Comparison of ENCODE assay signal across 21 cellular contexts in genomic region chr1:94462606-94463005, GRCh38. TPM values are rescaled to one million over a fixed set of nuclear protein-coding genes. Genes with fewer than 3 reads are reported as not detected.
DNase-seq lines count a peak whose midpoint lies in the region; ATAC-seq and TF ChIP-seq lines count a peak whose summit lies in the region.
"Had no signal": no experiment of that assay in that cellular context is flagged by ENCODE, and none has a peak within 500 bp of the region (broad histone marks: within the 10 kb centered on the region; RNA-seq: fewer than 3 reads in every experiment).

No MANE protein-coding gene starts in this region.

- peaks cover 23% of the 10 kb centered on the region for H3K36me3 Mint-ChIP-seq in stimulated activated effector memory CD8-positive, alpha-beta T cell treated with anti-CD3 and anti-CD28 coated beads, Interleukin-12 subunit alpha, Interleukin-12 subunit beta, amount 100 ng/mL, for 72 hours

- H3K27me3 ChIP-seq in HL-60 (ENCODE audit: insufficient read depth, poor library complexity, severe bottlenecking) (no peaks in the 10 kb centered on the region), adipocyte (replicated peaks; ENCODE audit: control insufficient read depth, insufficient read depth, low read length) (no peaks in the 10 kb centered on the region), left ventricle myocardium inferior (ENCODE audit: low read depth) (no peaks in the 10 kb centered on the region)

- no peaks in the 10 kb centered on the region for H3K27me3 Mint-ChIP-seq in stimulated activated naive CD8-positive, alpha-beta T cell treated with anti-CD3 and anti-CD28 coated beads, Interleukin-15, amount 100 ng/mL, for 72 hours
- H3K27me3 Mint-ChIP-seq: B cell; CD4-positive, alpha-beta memory T cell had no signal

- H3K9ac ChIP-seq in adipocyte (ENCODE audit: low read length) = peak overlapping the region; percentile 1

- H3K9me3 ChIP-seq in adipocyte (ENCODE audit: control insufficient read depth, low read length) (no peaks in the 10 kb centered on the region), mucosa of descending colon (no peaks in the 10 kb centered on the region), left ventricle myocardium inferior (replicated peaks) (no peaks in the 10 kb centered on the region)

- peak; percentile 79 for ATAC-seq in mucosa of descending colon
- ATAC-seq in stimulated activated effector memory CD8-positive, alpha-beta T cell treated with anti-CD3 and anti-CD28 coated beads, Interleukin-12 subunit alpha, Interleukin-12 subunit beta, amount 100 ng/mL, for 72 hours = no peak
- ATAC-seq in stimulated activated naive CD8-positive, alpha-beta T cell treated with anti-CD3 and anti-CD28 coated beads, Interleukin-15, amount 100 ng/mL, for 72 hours = no peak
- ATAC-seq: HCT116 had no signal

- H3K4me1 Mint-ChIP-seq in stimulated activated effector memory CD8-positive, alpha-beta T cell treated with anti-CD3 and anti-CD28 coated beads, Interleukin-12 subunit alpha, Interleukin-12 subunit beta, amount 100 ng/mL, for 72 hours = no peaks in the 10 kb centered on the region
- peaks cover 11% of the 10 kb centered on the region for H3K4me1 Mint-ChIP-seq in stimulated activated naive CD8-positive, alpha-beta T cell treated with anti-CD3 and anti-CD28 coated beads, Interleukin-15, amount 100 ng/mL, for 72 hours

- peak overlapping the region; percentile 27 for H3K27ac Mint-ChIP-seq in stimulated activated effector memory CD8-positive, alpha-beta T cell treated with anti-CD3 and anti-CD28 coated beads, Interleukin-12 subunit alpha, Interleukin-12 subunit beta, amount 100 ng/mL, for 72 hours
- peak overlapping the region in 1 of 2 donors; percentile 38 for H3K27ac Mint-ChIP-seq in stimulated activated naive CD8-positive, alpha-beta T cell treated with anti-CD3 and anti-CD28 coated beads, Interleukin-15, amount 100 ng/mL, for 72 hours
- H3K27ac Mint-ChIP-seq: B cell had no signal

- H3K27ac ChIP-seq in HL-60 (replicated peaks) = 0 out of 2 replicates have a peak overlapping the region, but pooled peaks have one; percentile 7
- no peak overlapping the region for H3K27ac ChIP-seq in left ventricle myocardium inferior (replicated peaks)

- DNase-seq in HL-60 (ENCODE audit: low read depth in 1 of 2, low spot score in 1 of 2) (no peak), adipocyte (ENCODE audit: low read depth) (no peak), mucosa of descending colon (peak in 1 of 3 donors; percentile 31), putamen (ENCODE audit: low spot score) (no peak), left ventricle myocardium inferior (no peak)
- DNase-seq in stimulated activated effector memory CD8-positive, alpha-beta T cell treated with anti-CD3 and anti-CD28 coated beads, Interleukin-12 subunit alpha, Interleukin-12 subunit beta, amount 100 ng/mL, for 72 hours (ENCODE audit: low spot score in 2 of 2) = no peak
- no peak for DNase-seq in stimulated activated naive CD8-positive, alpha-beta T cell treated with anti-CD3 and anti-CD28 coated beads, Interleukin-15, amount 100 ng/mL, for 72 hours
- no peak for DNase-seq in stimulated activated CD4-positive, alpha-beta T cell treated with anti-CD3 and anti-CD28 coated beads, Interleukin-12 subunit alpha, Interleukin-12 subunit beta, amount 100 ng/mL, for 4 hours
- DNase-seq: CD4-positive, alpha-beta memory T cell; DND-41; KG1; NCI-H1048; NCI-H1436 treated with DMSO at 0.1 percent for 48 hours; NCI-H2029 treated with DMSO at 0.1 percent for 48 hours; NCI-H2171 treated with DMSO at 0.1 percent for 48 hours; NCI-H446 treated with DMSO at 0.1 percent for 48 hours; NK-92 treated with Interleukin-12 subunit alpha and Interleukin-12 subunit beta, amount 100 ng/mL, for 24 hours; RPMI8226; SIG-M5 had no signal

- H3K36me3 ChIP-seq in adipocyte (ENCODE audit: control insufficient read depth, insufficient read depth, low read length, severe bottlenecking) = peaks cover 34% of the 10 kb centered on the region
- H3K36me3 ChIP-seq in mucosa of descending colon (ENCODE audit: low read depth) = no peaks in the 10 kb centered on the region
- H3K36me3 ChIP-seq in left ventricle myocardium inferior = peaks cover 38% of the 10 kb centered on the region

- H3K9me3 Mint-ChIP-seq in stimulated activated effector memory CD8-positive, alpha-beta T cell treated with anti-CD3 and anti-CD28 coated beads, Interleukin-12 subunit alpha, Interleukin-12 subunit beta, amount 100 ng/mL, for 72 hours = no peaks in the 10 kb centered on the region
- no peaks in the 10 kb centered on the region for H3K9me3 Mint-ChIP-seq in stimulated activated naive CD8-positive, alpha-beta T cell treated with anti-CD3 and anti-CD28 coated beads, Interleukin-15, amount 100 ng/mL, for 72 hours
- H3K9me3 Mint-ChIP-seq: CD4-positive, alpha-beta memory T cell had no signal

- no peak overlapping the region for H3K4me3 Mint-ChIP-seq in stimulated activated effector memory CD8-positive, alpha-beta T cell treated with anti-CD3 and anti-CD28 coated beads, Interleukin-12 subunit alpha, Interleukin-12 subunit beta, amount 100 ng/mL, for 72 hours
- H3K4me3 Mint-ChIP-seq in stimulated activated naive CD8-positive, alpha-beta T cell treated with anti-CD3 and anti-CD28 coated beads, Interleukin-15, amount 100 ng/mL, for 72 hours = no peak overlapping the region
- H3K4me3 Mint-ChIP-seq: B cell; CD4-positive, alpha-beta memory T cell had no signal

- intact Hi-C loops in mucosa of descending colon (cut with DNase I, micrococcal nuclease) (loop anchor here in 1 of 2 donors (10.0 kb wide), 1 partner anchor 398 kb away; no protein-coding TSS in a partner anchor), left ventricle myocardium inferior (cut with micrococcal nuclease) (no loop called here)

- H3K4me1 ChIP-seq in adipocyte (ENCODE audit: control insufficient read depth, insufficient read depth, low read length) (peaks cover 5% of the 10 kb centered on the region), mucosa of descending colon (ENCODE audit: low read depth) (peaks cover 6% of the 10 kb centered on the region), left ventricle myocardium inferior (peaks cover 18% of the 10 kb centered on the region)

- TF ChIP-seq CTCF in HL-60 (IDR thresholded peaks at IDR 0.05; ENCODE audit: insufficient read depth, low read length) = no peak
- no peak for TF ChIP-seq CTCF in mucosa of descending colon (IDR thresholded peaks at IDR 0.05)
- no peak for TF ChIP-seq CTCF in left ventricle myocardium inferior (IDR thresholded peaks at IDR 0.05; ENCODE audit: borderline replicate concordance)

- no peak overlapping the region for H3K4me3 ChIP-seq in HL-60 (replicated peaks; ENCODE audit: insufficient read depth, low read length)
- H3K4me3 ChIP-seq in adipocyte (ENCODE audit: low read length) = no peak overlapping the region
- H3K4me3 ChIP-seq in mucosa of descending colon = no peak overlapping the region
- no peak overlapping the region for H3K4me3 ChIP-seq in left ventricle myocardium inferior

RNA-seq across cellular contexts. Expression of gene ABCD3, which starts 44.4 kb away (rescaled TPM):
- total RNA-seq in mucosa of descending colon (100 to 1,000 TPM in 1 of 3 donors, 10 to 100 TPM in 2; 67.9 to 102 (median 99.3) TPM), left ventricle myocardium inferior (76.6 TPM)
